ENCODE assay signal across 22 cellular contexts in genomic region chrX:148020329-148020728, GRCh38. TPM values are rescaled to one million over a fixed set of nuclear protein-coding genes. Genes with fewer than 3 reads are reported as not detected.
DNase-seq lines count a peak whose midpoint lies in the region; ATAC-seq, FAIRE-seq and TF ChIP-seq lines count a peak whose summit lies in the region.
"Had no signal": no experiment of that assay in that cellular context is flagged by ENCODE, and none has a peak within 500 bp of the region (broad histone marks: within the 10 kb centered on the region; RNA-seq: fewer than 3 reads in every experiment).

No MANE protein-coding gene starts in this region.

- no peaks in the 10 kb centered on the region for H3K36me3 ChIP-seq in K562 (ENCODE audit: control insufficient read depth, insufficient read depth, low read length)
- H3K36me3 ChIP-seq: BE2C, HAP-1 had no signal

- no TSS peak for BruUV-seq in K562 (replicated peaks; lab: Mats Ljungman, UMichigan)

- in situ Hi-C loops in K562 (cut with MboI): no loop called here

- no peak overlapping the region for H3K4me2 ChIP-seq in K562 (ENCODE audit: insufficient read depth, low read length)

- H3K4me3 ChIP-seq in K562: no peak overlapping the region
- H3K4me3 ChIP-seq: GM12878, GM23248, HAP-1 had no signal

- intact Hi-C loops in K562 (cut with micrococcal nuclease): no loop called here

- DNase-seq in ELF-1 (ENCODE audit: low read depth, low spot score) (peak; percentile 4), K562 (ENCODE audit: extremely low read depth in 1 of 4, low spot score in 3 of 4) (peak in 1 of 4 experiments; percentile 26), foreskin keratinocyte (peak; percentile 12 to 47), COR-L47 (lab: John Stamatoyannopoulos, UW) (no peak)
- DNase-seq: ACHN; BE2C; C1 segment of cervical spinal cord; Caco-2; CD4-positive, CD25-positive, alpha-beta regulatory T cell; CD8-positive, alpha-beta memory T cell; DMS79 treated with DMSO at 0.1 percent for 48 hours; GM23248 had no signal

- H3K9me1 ChIP-seq in K562 (ENCODE audit: control insufficient read depth, insufficient read depth, low read length): no peaks in the 10 kb centered on the region

- no peaks in the 10 kb centered on the region for H4K20me1 ChIP-seq in K562 (replicated peaks; ENCODE audit: control insufficient read depth, insufficient read depth, low read length)

- no peak for FAIRE-seq in K562 (lab: Jason Lieb, UNC)
- FAIRE-seq: A204.1, D721Med, GM12878 had no signal

- TF ChIP-seq POLR2A in K562 (conservative IDR thresholded peaks at IDR 0.05): no peak

- no peaks in the 10 kb centered on the region for H3K9me3 ChIP-seq in K562 (replicated peaks; ENCODE audit: control insufficient read depth, insufficient read depth, low read depth, low read length)
- H3K9me3 ChIP-seq: BE2C, Caco-2, HAP-1 had no signal

- H3K79me2 ChIP-seq in K562 (ENCODE audit: control insufficient read depth, insufficient read depth, low read length): no peaks in the 10 kb centered on the region

- H3K27ac ChIP-seq in K562 (ENCODE audit: extremely low read depth, low read depth, low read length) (no peak overlapping the region; the same call in 2 of the 3 replicates), foreskin keratinocyte (no peak overlapping the region)
- H3K27ac ChIP-seq: GM23248 had no signal

- H3K27me3 ChIP-seq in K562 (ENCODE audit: control insufficient read depth in 2 of 2, insufficient read depth in 2 of 2, low read length in 2 of 2) (no peaks in the 10 kb centered on the region), foreskin keratinocyte (no peaks in the 10 kb centered on the region)
- H3K27me3 ChIP-seq: BE2C had no signal

- peak; percentile 28 for ATAC-seq in HG02610 (IDR thresholded peaks at IDR 0.05; ENCODE audit: unreplicated experiment)
- peak; percentile 69 for ATAC-seq in K562
- ATAC-seq in foreskin keratinocyte: peak; percentile 79
- ATAC-seq in HG02973 (IDR thresholded peaks at IDR 0.05; ENCODE audit: unreplicated experiment): no peak
- ATAC-seq in GM18873 (IDR thresholded peaks at IDR 0.05; ENCODE audit: low FRiP score, unreplicated experiment): no peak
- ATAC-seq in GM18519 (IDR thresholded peaks at IDR 0.05; ENCODE audit: low FRiP score, unreplicated experiment): no peak
- ATAC-seq: GM12878 had no signal

- 5% methylated on average over 2 of the region's 2 CpGs for WGBS in K562 (ENCODE audit: insufficient coverage, low coverage, missing lambda C conversion rate)

- H3K4me1 ChIP-seq in K562 (replicated peaks in 1 of 2; ENCODE audit: control insufficient read depth in 2 of 2, insufficient read depth in 2 of 2, low read length in 2 of 2): no peaks in the 10 kb centered on the region
- H3K4me1 ChIP-seq in foreskin keratinocyte: no peaks in the 10 kb centered on the region
- H3K4me1 ChIP-seq: BE2C, Caco-2, HAP-1 had no signal

- no peak overlapping the region for H2AFZ ChIP-seq in K562 (ENCODE audit: low read depth, low read length)
- H2AFZ ChIP-seq: GM23248 had no signal

- no peak for TF ChIP-seq EP300 in K562 (IDR thresholded peaks at IDR 0.05; ENCODE audit: low read length)

- no peak for TF ChIP-seq CTCF in K562 (IDR thresholded peaks at IDR 0.05 in 2 of 3, conservative IDR thresholded peaks at IDR 0.05 in 1 of 3; ENCODE audit: insufficient read depth in 2 of 3, low read depth in 1 of 3, low read length in 3 of 3)
- TF ChIP-seq CTCF in foreskin keratinocyte (conservative IDR thresholded peaks at IDR 0.05): no peak

- POLR2A ChIA-PET in K562 (lab: Yijun Ruan, JAX): no interaction called here

- CTCF ChIA-PET in K562 (lab: Yijun Ruan, JAX; ENCODE audit: low intra/inter-chr PET ratio): no interaction called here

- H3K9ac ChIP-seq in K562 (ENCODE audit: insufficient read depth in 1 of 2, low read depth in 2 of 2, low read length in 2 of 2): no peak overlapping the region
- H3K9ac ChIP-seq: GM23248 had no signal

- TF ChIP-seq RAD21 in K562 (CRISPR knock-in tag; conservative IDR thresholded peaks at IDR 0.05 in 1 of 2, IDR thresholded peaks at IDR 0.05 in 1 of 2): no peak

TF ChIP-seq in K562, 482 proteins besides CTCF, POLR2A, EP300 and RAD21:
- 0 out of 2 replicates have a peak, but pooled peaks have one; percentile 9 for TF ChIP-seq MAFG (tag; conservative IDR thresholded peaks at IDR 0.05)
- TF ChIP-seq POLR3A (IDR thresholded peaks at IDR 0.05; ENCODE audit: borderline replicate concordance, extremely low read depth, insufficient read depth, insufficient read length): no peak
- peak; percentile 63 for TF ChIP-seq NFE2 (IDR thresholded peaks at IDR 0.05; ENCODE audit: low read depth)
- TF ChIP-seq CBFA2T3 (IDR thresholded peaks at IDR 0.05): peak; percentile 33; the same call in 1 of the 2 replicates
- peak; percentile 8; the same call in 1 of the 2 replicates for TF ChIP-seq C11orf30 (IDR thresholded peaks at IDR 0.05; ENCODE audit: low read depth)
- peak; percentile 26; the same call in 1 of the 2 replicates for TF ChIP-seq ZNF316 (IDR thresholded peaks at IDR 0.05)

RNA-seq across cellular contexts. Expression of gene FMR1NB, which starts 39.2 kb away (rescaled TPM):
- total RNA-seq in K562 (2011; cell fraction: chromatin; rRNA removed; ENCODE audit: low replicate concordance): 2.8 and 3.4 TPM in 2 replicates
- 3.2 and 4.3 TPM in 2 replicates for total RNA-seq in K562 (2011; cell fraction: nucleolus; rRNA removed)
- 3.6 and 4.0 TPM in 2 replicates for total RNA-seq in K562 (2011; cell fraction: nucleoplasm; rRNA removed)
- total RNA-seq in K562 (2014; rRNA removed) (5.5 and 7.7 TPM in 2 replicates), K562 (2014; rRNA removed; fragmentation: Illumina TruSeq; extraction: Trizol) (5.1 and 5.6 TPM in 2 replicates), K562 (2015; rRNA removed; fragmentation: Illumina TruSeq; extraction: Trizol) (3.9 and 4.0 TPM in 2 replicates), K562 (2021) (3.5 and 3.8 TPM in 2 replicates), foreskin keratinocyte (not detected in 2 replicates)
- polyA plus RNA-seq in K562 (2011; rRNA removed) (0.54 and 2.3 TPM in 2 replicates), K562 (2014; fragmentation: Illumina TruSeq; extraction: Trizol) (3.8 and 4.1 TPM in 2 replicates), K562 (2014; fragmentation: Nextera tagmentation; extraction: Ambion mirVana) (10 to 100 TPM; 11.5 to 13.2 TPM), K562 (2014; rRNA removed) (2.6 and 5.1 TPM in 2 replicates), foreskin keratinocyte (not detected in 2 replicates)
- 0.52 and 1.8 TPM in 2 replicates for polyA plus RNA-seq in K562 (2011; cell fraction: cytosol; rRNA removed)
- polyA plus RNA-seq in K562 (2011; cell fraction: nucleus; rRNA removed): 0.15 and 1.2 TPM in 2 replicates
- polyA plus RNA-seq in K562 (2012): 4.2 and 7.6 TPM in 2 replicates
- 1.0 and 2.0 TPM in 2 replicates for polyA minus RNA-seq in K562 (2011; rRNA and poly(A)+ RNA removed)
- polyA minus RNA-seq in K562 (2011; cell fraction: cytosol; rRNA and poly(A)+ RNA removed): 0.86 TPM in 1 of 2 replicates, not detected in the other
- 0.33 and 2.2 TPM in 2 replicates for polyA minus RNA-seq in K562 (2011; cell fraction: nucleus; rRNA and poly(A)+ RNA removed)
- total RNA-seq: Caco-2; CD4-positive, CD25-positive, alpha-beta regulatory T cell; CD8-positive, alpha-beta memory T cell; G401; GM12878; GM23248; H4 had no signal
- polyA plus RNA-seq: CD4-positive, CD25-positive, alpha-beta regulatory T cell; CD8-positive, alpha-beta memory T cell; GM23248 had no signal

Comparison
In these comparisons a context has a peak if more than half of its experiments do, and no peak if none do; other contexts are left out.
1. ATAC-seq: peak in HG02610 (single experiment), K562 (single experiment) and foreskin keratinocyte (single experiment); none in HG02973 (single experiment), GM18873 (single experiment) and GM18519 (single experiment).